ENCODE assay signal across 19 cellular contexts in genomic region chrX:103531002-103531401, GRCh38. TPM values are rescaled to one million over a fixed set of nuclear protein-coding genes. Genes with fewer than 3 reads are reported as not detected.
DNase-seq lines count a peak whose midpoint lies in the region; ATAC-seq, FAIRE-seq and TF ChIP-seq lines count a peak whose summit lies in the region.
"Had no signal": no experiment of that assay in that cellular context is flagged by ENCODE, and none has a peak within 500 bp of the region (broad histone marks: within the 10 kb centered on the region; RNA-seq: fewer than 3 reads in every experiment).

No MANE protein-coding gene starts in this region.

- H3K4me2 ChIP-seq in osteoblast (ENCODE audit: insufficient read depth, low read length) = peak overlapping the region; percentile 63

- no peak for TF ChIP-seq POLR2A in uterus (IDR thresholded peaks at IDR 0.05)

- no peaks in the 10 kb centered on the region for H3K79me2 ChIP-seq in osteoblast (ENCODE audit: insufficient read depth, low read length)

- peak; percentile 18 for FAIRE-seq in bronchial epithelial cell (lab: Jason Lieb, UNC)

- H3K4me1 ChIP-seq in osteoblast (ENCODE audit: insufficient read depth, low read length) (peaks cover 19% of the 10 kb centered on the region), uterus (no peaks in the 10 kb centered on the region)

- peak overlapping the region; percentile 85 for H3K27ac ChIP-seq in osteoblast (ENCODE audit: low read depth, low read length)
- H3K27ac ChIP-seq in uterus = no peak overlapping the region

- no peak overlapping the region for H3K4me3 ChIP-seq in AG09309 (ENCODE audit: control insufficient read depth, low read depth, low read length)
- no peak overlapping the region for H3K4me3 ChIP-seq in bronchial epithelial cell (ENCODE audit: low read depth, low read length)
- H3K4me3 ChIP-seq in osteoblast (ENCODE audit: insufficient read depth, low read length) = peak overlapping the region; percentile 39
- no peak overlapping the region for H3K4me3 ChIP-seq in uterus

- DNase-seq in AG09309 (ENCODE audit: low read depth) (peak; percentile 40), HS-5 (ENCODE audit: low read depth) (peak; percentile 58), bronchial epithelial cell (ENCODE audit: low read depth) (no peak), osteoblast (ENCODE audit: insufficient read length, low spot score, missing footprints) (peak; percentile 61), uterus (no peak), NCI-H345 (lab: John Stamatoyannopoulos, UW) (no peak), medulla oblongata (ENCODE audit: extremely low spot score) (no peak)
- DNase-seq: activated B cell treated with CpG ODN at 0.5 μM for 24 hours; activated CD8-positive, alpha-beta memory T cell treated with anti-CD3 and anti-CD28 coated beads for 24 hours; anterior cingulate cortex; C1 segment of cervical spinal cord; cortex of kidney; DMS79; NCI-H1436; NCI-H446; retina; stimulated activated CD4-positive, alpha-beta T cell treated with anti-CD3 and anti-CD28 coated beads, Interleukin-2, amount 100 ng/mL, for 24 hours had no signal

- no peaks in the 10 kb centered on the region for H3K9me3 ChIP-seq in osteoblast (ENCODE audit: low read depth, low read length)
- no peaks in the 10 kb centered on the region for H3K9me3 ChIP-seq in uterus

- no peaks in the 10 kb centered on the region for H3K36me3 ChIP-seq in bronchial epithelial cell (ENCODE audit: control insufficient read depth, insufficient read depth, low read length)
- H3K36me3 ChIP-seq in osteoblast (ENCODE audit: insufficient read depth, low read length) = no peaks in the 10 kb centered on the region
- H3K36me3 ChIP-seq in uterus = no peaks in the 10 kb centered on the region

- intact Hi-C loops in uterus (cut with DNase I; ENCODE audit: low total_unique reads) = loop anchor here (5.0 to 10.0 kb wide), 3 partner anchors 104 to 284 kb away; partner anchors contain the start of gene MORF4L2

- no peak for ATAC-seq in HG03342 (IDR thresholded peaks at IDR 0.05; ENCODE audit: unreplicated experiment)
- ATAC-seq: activated T-helper 17 cell treated with anti-CD3 and anti-CD28 coated beads, Interleukin-2, amount 50 U/mL, for 72 hours had no signal

- H3K27me3 ChIP-seq in bronchial epithelial cell (ENCODE audit: control insufficient read depth, insufficient read depth, low read length) (no peaks in the 10 kb centered on the region), osteoblast (ENCODE audit: insufficient read depth, low read length) (peaks cover 11% of the 10 kb centered on the region), uterus (peaks cover 0 to 11% of the 10 kb centered on the region in 2 donors)

- peak overlapping the region; percentile 67 for H2AFZ ChIP-seq in osteoblast (ENCODE audit: low read length)

- no peaks in the 10 kb centered on the region for H4K20me1 ChIP-seq in osteoblast (ENCODE audit: insufficient read depth, low read length)

- TF ChIP-seq CTCF in AG09309 (IDR thresholded peaks at IDR 0.05; ENCODE audit: control insufficient read depth, insufficient read depth, low read depth, low read length, missing control alignments) (no peak), bronchial epithelial cell (IDR thresholded peaks at IDR 0.05; ENCODE audit: insufficient read depth, low read length, severe bottlenecking) (no peak), osteoblast (IDR thresholded peaks at IDR 0.05; ENCODE audit: extremely low read depth, low read depth, low read length) (no peak), uterus (IDR thresholded peaks at IDR 0.05) (no peak)

RNA-seq across cellular contexts. Expression of gene RAB40A, which starts 11.7 kb away (rescaled TPM):
- total RNA-seq in bronchial epithelial cell (under 0.01 and 0.13 TPM in 2 replicates), osteoblast (under 0.01 and 0.29 TPM in 2 replicates), uterus (1 to 10 TPM in 3 of 4 donors, under 1 TPM in 1; 0.88 to 8.7 (median 3.9) TPM)

RNA-seq across cellular contexts. Expression of gene TCEAL4, which starts 54.3 kb away (rescaled TPM):
- total RNA-seq in bronchial epithelial cell = 23.4 and 43.9 TPM in 2 replicates
- 38.3 and 45.6 TPM in 2 replicates for total RNA-seq in osteoblast
- total RNA-seq in uterus = 100 to 1,000 TPM in 3 of 4 donors, 10 to 100 TPM in 1; 79.8 to 380 (median 308) TPM

Comparison
In these comparisons a context has a peak if more than half of its experiments do, and no peak if none do; other contexts are left out.
1. DNase-seq: peak in AG09309 (single experiment), HS-5 (single experiment) and osteoblast (single experiment); none in bronchial epithelial cell (single experiment), uterus (0 of 2), NCI-H345 (single experiment) and medulla oblongata (single experiment).